In the genomic region with DNA sequence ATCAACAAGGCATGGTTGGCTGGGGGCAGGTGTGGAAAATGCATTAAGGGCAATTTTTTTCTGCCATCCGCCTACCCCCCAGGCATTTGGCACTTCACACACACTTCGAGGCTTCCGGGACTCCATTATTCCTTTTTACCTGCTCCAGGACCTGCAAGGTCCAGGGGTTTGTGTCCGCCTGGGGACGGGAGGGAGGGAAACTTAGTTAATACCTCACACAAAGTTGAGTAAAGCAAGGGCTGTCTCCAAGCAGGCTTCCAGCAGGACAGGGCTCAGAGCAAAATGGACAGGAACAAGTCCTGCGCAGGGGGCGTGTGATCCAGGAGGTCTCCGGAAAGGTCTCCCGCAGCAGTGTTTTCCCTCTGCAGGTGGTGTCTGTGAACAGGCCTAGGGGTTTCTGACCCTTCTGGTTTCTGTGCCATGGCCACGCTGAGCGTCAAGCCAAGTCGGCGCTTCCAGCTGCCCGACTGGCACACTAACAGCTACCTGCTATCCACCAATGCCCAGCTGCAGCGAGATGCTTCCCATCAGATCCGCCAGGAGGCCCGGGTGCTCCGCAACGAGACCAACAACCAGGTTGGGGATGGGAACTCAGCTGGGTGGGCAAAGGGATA, we compare ENCODE assay signal across 9 cellular contexts. TPM values are rescaled to one million over a fixed set of nuclear protein-coding genes. Genes with fewer than 3 reads are reported as not detected.
DNase-seq lines count a peak whose midpoint lies in the region; ATAC-seq and TF ChIP-seq lines count a peak whose summit lies in the region.
"Had no signal": no experiment of that assay in that cellular context is flagged by ENCODE, and none has a peak within 500 bp of the region (broad histone marks: within the 10 kb centered on the region; RNA-seq: fewer than 3 reads in every experiment).

No MANE protein-coding gene starts in this region.

- H3K27me3 ChIP-seq in PC-3 (ENCODE audit: low read length) (no peaks in the 10 kb centered on the region), trophoblast cell (ENCODE audit: insufficient read depth, low read length) (no peaks in the 10 kb centered on the region)

- H3K79me2 ChIP-seq in PC-3 (ENCODE audit: low read length) (peaks cover 9% of the 10 kb centered on the region), trophoblast cell (ENCODE audit: control insufficient read depth, insufficient read depth, low read length, poor library complexity) (peaks cover 7% of the 10 kb centered on the region)

- H3K79me1 ChIP-seq in trophoblast cell (ENCODE audit: low read length) = peaks cover 7% of the 10 kb centered on the region

- no peak overlapping the region for H3K4ac ChIP-seq in trophoblast cell (ENCODE audit: low read depth, low read length)

- DNase-seq in COLO668 (lab: John Stamatoyannopoulos, UW; ENCODE audit: unreplicated experiment) (peak; percentile 41), PC-3 (no peak), fibroblast of pulmonary artery (ENCODE audit: low read depth) (no peak), trophoblast cell (no peak), activated gamma-delta T cell (lab: John Stamatoyannopoulos, UW) (no peak), medulla oblongata (ENCODE audit: extremely low spot score) (no peak)
- no peak for DNase-seq in activated CD4-positive, alpha-beta T cell treated with anti-CD3 and anti-CD28 coated beads, Interleukin-2, amount 10 ng/mL, durations not matched to agents 24 days and 14 days

- H3K36me3 ChIP-seq in PC-3 (ENCODE audit: low read depth, low read length) (no peaks in the 10 kb centered on the region), trophoblast cell (ENCODE audit: control insufficient read depth in 1 of 2, insufficient read depth in 2 of 2, low read length in 2 of 2) (no peaks in the 10 kb centered on the region)

- H3K27ac ChIP-seq in PC-3 (ENCODE audit: low read length) = no peak overlapping the region
- H3K27ac ChIP-seq in trophoblast cell (ENCODE audit: low read depth, low read length) = no peak overlapping the region

- H4K91ac ChIP-seq in trophoblast cell (ENCODE audit: low read depth, low read length) = no peak overlapping the region

- intact Hi-C loops in PC-3 (cut with micrococcal nuclease) = loop anchor here (5.0 to 10.0 kb wide), 2 partner anchors 150 to 227 kb away; a partner anchor contains a TSS
- intact Hi-C loops in activated CD4-positive, alpha-beta T cell treated with anti-CD3 and anti-CD28 coated beads, Interleukin-2, amount 10 ng/mL, durations not matched to agents 24 days and 14 days (cut with micrococcal nuclease) = loop anchor here (5.0 kb wide), 2 partner anchors 202 to 303 kb away; a partner anchor contains a TSS

- H2AFZ ChIP-seq in PC-3 (ENCODE audit: low read length) = peak overlapping the region; percentile 22; the same call in 1 of the 2 replicates
- H2AFZ ChIP-seq in trophoblast cell (ENCODE audit: insufficient read depth, low read length, poor library complexity) = peak overlapping the region; percentile 4

- no peak for ATAC-seq in PC-3
- ATAC-seq in activated T-helper 17 cell treated with anti-CD3 and anti-CD28 coated beads, Interleukin-2, amount 50 U/mL, for 72 hours (replicated peaks) = no peak

- no peak overlapping the region for H3K14ac ChIP-seq in trophoblast cell (ENCODE audit: low read length)

- H3K23ac ChIP-seq in trophoblast cell (ENCODE audit: low read length) = no peak overlapping the region

- no peak overlapping the region for H2BK5ac ChIP-seq in trophoblast cell (ENCODE audit: low read depth, low read length, poor library complexity)

- no TSS peak for BruUV-seq in PC-3 (replicated peaks; lab: Mats Ljungman, UMichigan)

- peaks cover 25% of the 10 kb centered on the region for H3K27me3 Mint-ChIP-seq in activated T-helper 17 cell treated with anti-CD3 and anti-CD28 coated beads, Interleukin-2, amount 50 U/mL, for 72 hours
- peaks cover 29% of the 10 kb centered on the region for H3K27me3 Mint-ChIP-seq in activated CD4-positive, alpha-beta T cell treated with anti-CD3 and anti-CD28 coated beads, Interleukin-2, amount 10 ng/mL, durations not matched to agents 24 days and 14 days

- H3K9ac ChIP-seq in PC-3 (ENCODE audit: low read length) (no peak overlapping the region), trophoblast cell (ENCODE audit: low read length) (no peak overlapping the region)

- no peak overlapping the region for H2BK12ac ChIP-seq in trophoblast cell (ENCODE audit: low read length)

- no peaks in the 10 kb centered on the region for H4K20me1 ChIP-seq in PC-3 (ENCODE audit: low read length)

- H2AK5ac ChIP-seq in trophoblast cell (ENCODE audit: low read length) = no peak overlapping the region

- POLR2A ChIA-PET in PC-3 (lab: Charles Lee; ENCODE audit: unreplicated experiment) = no interaction called here

- TF ChIP-seq CTCF in PC-3 (conservative IDR thresholded peaks at IDR 0.05; ENCODE audit: low read depth, low read length) (no peak), fibroblast of pulmonary artery (IDR thresholded peaks at IDR 0.05; ENCODE audit: low read length, missing control alignments) (no peak)

- H2BK120ac ChIP-seq in trophoblast cell (ENCODE audit: insufficient read depth, low read length, poor library complexity) = no peak overlapping the region

- H3K4me3 Mint-ChIP-seq in activated T-helper 17 cell treated with anti-CD3 and anti-CD28 coated beads, Interleukin-2, amount 50 U/mL, for 72 hours = no peak overlapping the region
- no peak overlapping the region for H3K4me3 Mint-ChIP-seq in activated CD4-positive, alpha-beta T cell treated with anti-CD3 and anti-CD28 coated beads, Interleukin-2, amount 10 ng/mL, durations not matched to agents 24 days and 14 days

- no peaks in the 10 kb centered on the region for H3F3A ChIP-seq in PC-3 (ENCODE audit: low read length, unreplicated experiment)

- no peak overlapping the region for H3K4me3 ChIP-seq in PC-3 (ENCODE audit: low read length)
- H3K4me3 ChIP-seq in fibroblast of pulmonary artery (replicated peaks; ENCODE audit: low read depth, low read length) = peak overlapping the region; percentile 56
- peak overlapping the region; percentile 70 for H3K4me3 ChIP-seq in trophoblast cell (ENCODE audit: low read depth, low read length)

- H3K9me3 ChIP-seq in PC-3 (ENCODE audit: low read length) (no peaks in the 10 kb centered on the region), trophoblast cell (ENCODE audit: insufficient read depth, low read depth, low read length) (no peaks in the 10 kb centered on the region)

- no CpG with 5 or more reads among the region's 19 CpGs for WGBS in trophoblast cell (ENCODE audit: extremely low coverage, insufficient coverage, insufficient read length)

- H3K36me3 Mint-ChIP-seq in activated T-helper 17 cell treated with anti-CD3 and anti-CD28 coated beads, Interleukin-2, amount 50 U/mL, for 72 hours (ENCODE audit: low read depth) = peaks cover 8% of the 10 kb centered on the region
- H3K36me3 Mint-ChIP-seq in activated CD4-positive, alpha-beta T cell treated with anti-CD3 and anti-CD28 coated beads, Interleukin-2, amount 10 ng/mL, durations not matched to agents 24 days and 14 days (ENCODE audit: low read depth) = peaks cover 2% of the 10 kb centered on the region

- no peak overlapping the region for H3K18ac ChIP-seq in trophoblast cell (ENCODE audit: low read length)

- H4K8ac ChIP-seq in trophoblast cell (ENCODE audit: low read depth, low read length) = no peak overlapping the region

- H3K4me1 Mint-ChIP-seq in activated T-helper 17 cell treated with anti-CD3 and anti-CD28 coated beads, Interleukin-2, amount 50 U/mL, for 72 hours = peaks cover 3% of the 10 kb centered on the region
- H3K4me1 Mint-ChIP-seq in activated CD4-positive, alpha-beta T cell treated with anti-CD3 and anti-CD28 coated beads, Interleukin-2, amount 10 ng/mL, durations not matched to agents 24 days and 14 days = peaks cover 6% of the 10 kb centered on the region

- H3K4me1 ChIP-seq in PC-3 (ENCODE audit: insufficient read depth, low read length) = peaks cover 5% of the 10 kb centered on the region; the same call in 1 of the 2 replicates
- H3K4me1 ChIP-seq in trophoblast cell (ENCODE audit: control insufficient read depth in 1 of 2, insufficient read depth in 2 of 2, low read length in 2 of 2) = peaks cover 3 to 11% of the 10 kb centered on the region in 2 experiments

- no peak overlapping the region for H4K12ac ChIP-seq in trophoblast cell (ENCODE audit: low read depth, low read length)

- no peak overlapping the region for H3K27ac Mint-ChIP-seq in activated T-helper 17 cell treated with anti-CD3 and anti-CD28 coated beads, Interleukin-2, amount 50 U/mL, for 72 hours
- H3K27ac Mint-ChIP-seq in activated CD4-positive, alpha-beta T cell treated with anti-CD3 and anti-CD28 coated beads, Interleukin-2, amount 10 ng/mL, durations not matched to agents 24 days and 14 days = no peak overlapping the region

- CTCF ChIA-PET in PC-3 (lab: Charles Lee) = no interaction called here

- no peaks in the 10 kb centered on the region for H3K9me3 Mint-ChIP-seq in activated T-helper 17 cell treated with anti-CD3 and anti-CD28 coated beads, Interleukin-2, amount 50 U/mL, for 72 hours
- no peaks in the 10 kb centered on the region for H3K9me3 Mint-ChIP-seq in activated CD4-positive, alpha-beta T cell treated with anti-CD3 and anti-CD28 coated beads, Interleukin-2, amount 10 ng/mL, durations not matched to agents 24 days and 14 days

- H3K9me2 ChIP-seq in PC-3 (replicated peaks; ENCODE audit: low read length) = no peaks in the 10 kb centered on the region

- H3K4me2 ChIP-seq in PC-3 (ENCODE audit: low read length) = no peak overlapping the region
- H3K4me2 ChIP-seq in trophoblast cell (ENCODE audit: low read length) = peak overlapping the region; percentile 87

RNA-seq across cellular contexts. Expression of a gene that starts 0.7 kb away (rescaled TPM):
- not detected in 2 replicates for total RNA-seq in PC-3 (2014; rRNA removed)
- 0.36 and 0.49 TPM in 2 replicates for polyA plus RNA-seq in trophoblast cell (2013)
- total RNA-seq in activated T-helper 17 cell treated with anti-CD3 and anti-CD28 coated beads, Interleukin-2, amount 50 U/mL, for 72 hours = under 1 TPM; 0.26 to 0.64 TPM
- total RNA-seq in activated CD4-positive, alpha-beta T cell treated with anti-CD3 and anti-CD28 coated beads, Interleukin-2, amount 10 ng/mL, durations not matched to agents 24 days and 14 days = not detected in 2 replicates
- total RNA-seq: T-helper 2 cell treated with Interferon-gamma antibody and Interleukin-4, amounts not matched to agents 100 ng/mL and 5 ng/mL, for 36 hours had no signal

RNA-seq across cellular contexts. Expression of a gene that starts 4.1 kb away (rescaled TPM):
- total RNA-seq in PC-3 (2014; rRNA removed) = 75.9 and 83.0 TPM in 2 replicates
- polyA plus RNA-seq in trophoblast cell (2013) = 14.7 and 16.2 TPM in 2 replicates
- total RNA-seq in activated T-helper 17 cell treated with anti-CD3 and anti-CD28 coated beads, Interleukin-2, amount 50 U/mL, for 72 hours = 10 to 100 TPM; 50.0 to 50.8 TPM
- 35.3 and 38.8 TPM in 2 replicates for total RNA-seq in activated CD4-positive, alpha-beta T cell treated with anti-CD3 and anti-CD28 coated beads, Interleukin-2, amount 10 ng/mL, durations not matched to agents 24 days and 14 days

RNA-seq across cellular contexts. Expression of a gene that starts 40.4 kb away (rescaled TPM):
- total RNA-seq in PC-3 (2014; rRNA removed) = 0.26 and 0.58 TPM in 2 replicates
- polyA plus RNA-seq in trophoblast cell (2013) = 0.25 and 0.27 TPM in 2 replicates
- under 1 TPM in 1 of 2 donors, not detected in 1; 0.08 TPM for total RNA-seq in activated T-helper 17 cell treated with anti-CD3 and anti-CD28 coated beads, Interleukin-2, amount 50 U/mL, for 72 hours
- total RNA-seq in activated CD4-positive, alpha-beta T cell treated with anti-CD3 and anti-CD28 coated beads, Interleukin-2, amount 10 ng/mL, durations not matched to agents 24 days and 14 days = 0.12 TPM in 2 replicates
- total RNA-seq: T-helper 2 cell treated with Interferon-gamma antibody and Interleukin-4, amounts not matched to agents 100 ng/mL and 5 ng/mL, for 36 hours had no signal
